Comparison of ENCODE assay signal across 10 cellular contexts in the genomic region with DNA sequence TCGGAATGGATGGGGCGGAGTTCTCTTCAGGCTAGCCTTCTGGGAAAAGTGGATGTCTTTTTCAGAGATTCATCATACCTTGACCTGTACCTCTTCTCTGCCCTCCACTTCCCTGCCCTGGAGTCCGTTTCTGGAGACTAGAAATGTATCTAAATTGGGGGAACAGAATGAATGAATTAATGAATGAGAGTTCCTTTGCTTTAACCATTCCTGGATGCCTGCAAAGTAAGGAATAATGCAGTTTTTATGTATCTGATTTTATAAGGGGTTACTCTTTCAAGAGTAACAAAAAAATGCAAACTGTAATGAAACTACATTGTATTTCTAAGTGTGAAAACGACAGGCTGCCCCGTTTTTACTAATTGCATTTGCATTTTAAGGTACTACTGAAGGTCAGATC. TPM values are rescaled to one million over a fixed set of nuclear protein-coding genes. Genes with fewer than 3 reads are reported as not detected.
DNase-seq lines count a peak whose midpoint lies in the region; ATAC-seq and TF ChIP-seq lines count a peak whose summit lies in the region.
"Had no signal": no experiment of that assay in that cellular context is flagged by ENCODE, and none has a peak within 500 bp of the region (broad histone marks: within the 10 kb centered on the region; RNA-seq: fewer than 3 reads in every experiment).

No MANE protein-coding gene starts in this region.

- no peak overlapping the region for H3K9ac ChIP-seq in HUES64 (ENCODE audit: low read depth, low read length)
- H3K9ac ChIP-seq in liver (ENCODE audit: low read depth in 1 of 2, low read length in 2 of 2), result peak overlapping the region in 1 of 2 donors; percentile 75

- no peak for ATAC-seq in thoracic aorta (ENCODE audit: insufficient number of reproducible peaks, low FRiP score, low read depth)
- ATAC-seq in HG03520 (IDR thresholded peaks at IDR 0.05; ENCODE audit: unreplicated experiment), result no peak

- TF ChIP-seq RAD21 in liver (IDR thresholded peaks at IDR 0.05), result no peak

- WGBS in HUES64, result 13% methylated on average over 5 of the region's 5 CpGs
- WGBS in ectodermal cell, 2 experiments, result 26 to 33% methylated on average over 5 of the region's 5 CpGs
- WGBS in liver, result 32% methylated on average over 5 of the region's 5 CpGs

- no peak for TF ChIP-seq CTCF in liver (IDR thresholded peaks at IDR 0.05; ENCODE audit: low read depth, low read length, missing input control)
- no peak for TF ChIP-seq CTCF in thoracic aorta (IDR thresholded peaks at IDR 0.05)

- H3K4me3 ChIP-seq in HUES64 (ENCODE audit: low read length), result peak overlapping the region; percentile 98
- peak overlapping the region; percentile 90 for H3K4me3 ChIP-seq in ectodermal cell (ENCODE audit: insufficient read depth, low read depth, low read length)
- peak overlapping the region; percentile 68 to 96 (median 85) for H3K4me3 ChIP-seq in liver (ENCODE audit: low read depth in 1 of 3, low read length in 3 of 3)
- peak overlapping the region; percentile 78 for H3K4me3 ChIP-seq in thoracic aorta

- DNase-seq in thoracic aorta (ENCODE audit: low spot score), result no peak
- no peak for DNase-seq in NCI-H226
- DNase-seq in T1000 (lab: John Stamatoyannopoulos, UW), result no peak
- DNase-seq: GF-D8, NCI-H2227 treated with DMSO at 0.1 percent for 48 hours, stomach had no signal

- H3K9me3 ChIP-seq in HUES64 (ENCODE audit: insufficient read depth, low read depth, low read length) (no peaks in the 10 kb centered on the region), ectodermal cell (ENCODE audit: control insufficient read depth, low read length) (no peaks in the 10 kb centered on the region), liver (ENCODE audit: control insufficient read depth in 4 of 4, low read length in 3 of 4) (no peaks in the 10 kb centered on the region), thoracic aorta (no peaks in the 10 kb centered on the region)
- H3K9me3 ChIP-seq: stomach had no signal

- H3K27ac ChIP-seq in HUES64 (ENCODE audit: low read depth, low read length), result no peak overlapping the region
- H3K27ac ChIP-seq in ectodermal cell (ENCODE audit: insufficient read depth, low read depth, low read length, poor library complexity, severe bottlenecking), result no peak overlapping the region
- H3K27ac ChIP-seq in liver (ENCODE audit: low read depth in 1 of 2, low read length in 2 of 2), result peak overlapping the region; percentile 91
- H3K27ac ChIP-seq in thoracic aorta, result no peak overlapping the region
- H3K27ac ChIP-seq: stomach had no signal

- H3K36me3 ChIP-seq in HUES64 (ENCODE audit: insufficient read depth, low read length) (no peaks in the 10 kb centered on the region), ectodermal cell (ENCODE audit: control insufficient read depth, insufficient read depth, low read length) (no peaks in the 10 kb centered on the region), liver (ENCODE audit: control insufficient read depth in 4 of 4, insufficient read depth in 3 of 4, low read depth in 1 of 4, low read length in 3 of 4) (no peaks in the 10 kb centered on the region), thoracic aorta (no peaks in the 10 kb centered on the region)
- H3K36me3 ChIP-seq: stomach had no signal

- H3K27me3 ChIP-seq in HUES64 (ENCODE audit: insufficient read depth, low read length), result peaks cover 22% of the 10 kb centered on the region
- peaks cover 28% of the 10 kb centered on the region for H3K27me3 ChIP-seq in ectodermal cell (ENCODE audit: control insufficient read depth, insufficient read depth, low read length, poor library complexity, severe bottlenecking)
- no peaks in the 10 kb centered on the region for H3K27me3 ChIP-seq in liver (ENCODE audit: control insufficient read depth in 4 of 4, insufficient read depth in 4 of 4, low read length in 3 of 4)
- H3K27me3 ChIP-seq in thoracic aorta (replicated peaks; ENCODE audit: insufficient read depth), result no peaks in the 10 kb centered on the region

- H3K4me1 ChIP-seq in HUES64 (ENCODE audit: insufficient read depth, low read length), result peaks cover 24% of the 10 kb centered on the region
- H3K4me1 ChIP-seq in ectodermal cell (ENCODE audit: control insufficient read depth, insufficient read depth, low read length), result peaks cover 10% of the 10 kb centered on the region
- peaks cover 8 to 34% (median 20%) of the 10 kb centered on the region in 4 donors for H3K4me1 ChIP-seq in liver (ENCODE audit: control insufficient read depth in 4 of 4, insufficient read depth in 4 of 4, low read length in 3 of 4)
- peaks cover 10 to 40% of the 10 kb centered on the region in 2 donors for H3K4me1 ChIP-seq in thoracic aorta (ENCODE audit: control insufficient read depth in 1 of 2, low read depth in 2 of 2)

TF ChIP-seq in liver, 16 proteins besides CTCF, POLR2A, EP300 and RAD21:
- no peak for TF ChIP-seq SP1 (IDR thresholded peaks at IDR 0.05)
TF ChIP-seq in liver: peak in this region for 0.

RNA-seq across cellular contexts. Expression of a gene that starts 2.0 kb away (rescaled TPM):
- polyA plus RNA-seq in HUES64 (2013, experiment 1 of 2), result 8.5 TPM
- polyA plus RNA-seq in HUES64 (2013, experiment 2 of 2), result 10.3 TPM
- polyA plus RNA-seq in ectodermal cell (2013, experiment 1 of 4), result 5.7 TPM
- polyA plus RNA-seq in ectodermal cell (2013, experiment 2 of 4), result 5.2 TPM
- polyA plus RNA-seq in ectodermal cell (2013, experiment 3 of 4), result 5.1 TPM
- 4.6 TPM for polyA plus RNA-seq in ectodermal cell (2013, experiment 4 of 4)
- total RNA-seq in liver, result 10 to 100 TPM in 1 of 2 donors, 1 to 10 TPM in 1; 8.5 to 16.9 TPM
- polyA plus RNA-seq in liver, result 1 to 10 TPM; 7.0 to 9.8 TPM
- total RNA-seq in thoracic aorta, result 10 to 100 TPM; 19.4 to 29.4 TPM

RNA-seq across cellular contexts. Expression of a gene that starts 2.4 kb away (rescaled TPM):
- polyA plus RNA-seq in HUES64 (2013, experiment 1 of 2), result 73.5 TPM
- polyA plus RNA-seq in HUES64 (2013, experiment 2 of 2), result 90.0 TPM
- 98.9 TPM for polyA plus RNA-seq in ectodermal cell (2013, experiment 1 of 4)
- polyA plus RNA-seq in ectodermal cell (2013, experiment 2 of 4), result 96.5 TPM
- 99.7 TPM for polyA plus RNA-seq in ectodermal cell (2013, experiment 3 of 4)
- polyA plus RNA-seq in ectodermal cell (2013, experiment 4 of 4), result 107 TPM
- total RNA-seq in liver (10 to 100 TPM; 19.8 to 35.9 TPM), thoracic aorta (100 to 1,000 TPM in 1 of 2 donors, 10 to 100 TPM in 1; 80.0 to 106 TPM)
- polyA plus RNA-seq in liver, result 10 to 100 TPM; 19.6 to 20.5 TPM

Comparison
In these comparisons a context has a peak if more than half of its experiments do, and no peak if none do; other contexts are left out.
1. H3K27ac ChIP-seq: peak in liver (2 of 2); none in HUES64 (single experiment), ectodermal cell (single experiment) and thoracic aorta (0 of 2).
2. Peak in every context shown above with its lines, with median percentiles within 50 percentile points of each other: H3K4me3 ChIP-seq.